In genomic region chr5:90494043-90494442, GRCh38 we compare ENCODE assay signal across 10 cellular contexts.
"Had no signal": no experiment of that assay in that cellular context is flagged by ENCODE, and none has a peak within 500 bp of the region (broad histone marks: within the 10 kb centered on the region; RNA-seq: fewer than 3 reads in every experiment).

No MANE protein-coding gene starts in this region.

- H3K9me3 Mint-ChIP-seq: H9, HFFc6 had no signal

- H3K4me3 Mint-ChIP-seq: H9, HFFc6 had no signal

- H3K9ac ChIP-seq: GM23248 had no signal

- H3K4me3 ChIP-seq: GM23248, HAP-1 had no signal

- H2AFZ ChIP-seq: GM23248 had no signal

- FAIRE-seq: H1, H54 had no signal

- H3K27ac ChIP-seq: GM23248 had no signal

- H3K4me1 ChIP-seq: HAP-1 had no signal

- H3K4me1 Mint-ChIP-seq: H9 had no signal

- H3K9me3 ChIP-seq: HAP-1 had no signal

- ATAC-seq: HCT116 had no signal

- H3K27ac Mint-ChIP-seq: H9, HFFc6 had no signal

- DNase-seq: GM23248, GOT3, H7, H9, HCEC 1CT, HFFc6 had no signal
